Comparison of ENCODE assay signal across 11 cellular contexts in genomic region chr1:238061967-238062613, GRCh38.
DNase-seq lines count a peak whose midpoint lies in the region; ATAC-seq and TF ChIP-seq lines count a peak whose summit lies in the region.
"Had no signal": no experiment of that assay in that cellular context is flagged by ENCODE, and none has a peak within 500 bp of the region (broad histone marks: within the 10 kb centered on the region; RNA-seq: fewer than 3 reads in every experiment).

No MANE protein-coding gene starts in this region.

- peak; percentile 62 for ATAC-seq in GM18498 (IDR thresholded peaks at IDR 0.05; ENCODE audit: unreplicated experiment)
- ATAC-seq in HG02763 (IDR thresholded peaks at IDR 0.05; ENCODE audit: unreplicated experiment): peak; percentile 42

- H3K27me3 ChIP-seq in NT2/D1 (ENCODE audit: insufficient read depth, insufficient read length) (no peaks in the 10 kb centered on the region), uterus (no peaks in the 10 kb centered on the region)
- H3K27me3 ChIP-seq: testis had no signal

- no peaks in the 10 kb centered on the region for H3K4me1 ChIP-seq in NT2/D1 (ENCODE audit: insufficient read depth, insufficient read length)
- H3K4me1 ChIP-seq in uterus: no peaks in the 10 kb centered on the region

- H3K9me3 ChIP-seq in NT2/D1 (ENCODE audit: insufficient read depth, low read length) (peaks cover 25% of the 10 kb centered on the region), uterus (no peaks in the 10 kb centered on the region)
- H3K9me3 ChIP-seq: testis had no signal

- DNase-seq in NT2/D1 (ENCODE audit: low read depth, low spot score): peak; percentile 11
- peak; percentile 72 for DNase-seq in islet precursor cell
- DNase-seq in NCI-H345 treated with DMSO at 0.1 percent for 48 hours (lab: John Stamatoyannopoulos, UW; ENCODE audit: unreplicated experiment): no peak
- no peak for DNase-seq in uterus
- no peak for DNase-seq in midbrain (lab: John Stamatoyannopoulos, UW)
- DNase-seq in Ammon's horn (ENCODE audit: low spot score): no peak
- DNase-seq: activated B cell treated with CpG ODN at 0.5 μM for 24 hours; CD4-positive, alpha-beta T cell; testis had no signal

- TF ChIP-seq CTCF in uterus (IDR thresholded peaks at IDR 0.05): no peak

- no peak for TF ChIP-seq POLR2A in uterus (IDR thresholded peaks at IDR 0.05)

- no peak overlapping the region for H3K27ac ChIP-seq in uterus
- H3K27ac ChIP-seq: testis had no signal

- no peaks in the 10 kb centered on the region for H3K36me3 ChIP-seq in NT2/D1 (ENCODE audit: insufficient read depth, insufficient read length, low read length)
- H3K36me3 ChIP-seq in uterus: no peaks in the 10 kb centered on the region

- H3K4me3 ChIP-seq in NT2/D1 (ENCODE audit: insufficient read length, low read depth): no peak overlapping the region
- H3K4me3 ChIP-seq in uterus: no peak overlapping the region
- H3K4me3 ChIP-seq: testis had no signal

- H3K9ac ChIP-seq in NT2/D1 (ENCODE audit: insufficient read length, low read depth): no peak overlapping the region

- intact Hi-C loops in uterus (cut with DNase I; ENCODE audit: low total_unique reads): no loop called here

Comparison
In these comparisons a context has a peak if more than half of its experiments do, and no peak if none do; other contexts are left out.
1. DNase-seq: peak in NT2/D1 (single experiment) and islet precursor cell (single experiment); none in NCI-H345 treated with DMSO at 0.1 percent for 48 hours (single experiment), uterus (0 of 2), midbrain (single experiment) and Ammon's horn (single experiment).